9 cellular contexts compared by ENCODE assay signal in genomic region chr15:62569460-62570404, GRCh38.
DNase-seq lines count a peak whose midpoint lies in the region; ATAC-seq, FAIRE-seq and TF ChIP-seq lines count a peak whose summit lies in the region.
"Had no signal": no experiment of that assay in that cellular context is flagged by ENCODE, and none has a peak within 500 bp of the region (broad histone marks: within the 10 kb centered on the region; RNA-seq: fewer than 3 reads in every experiment).

No MANE protein-coding gene starts in this region.

- no peaks in the 10 kb centered on the region for H3K4me1 Mint-ChIP-seq in immature natural killer cell
- H3K4me1 Mint-ChIP-seq in nephron progenitor cell = peaks cover 32% of the 10 kb centered on the region

- in situ Hi-C loops in mammary epithelial cell (cut with MboI; ENCODE audit: low sequenced_read_pairs in 2 of 2) = no loop called here

- H3K4me3 ChIP-seq in mammary epithelial cell (replicated peaks in 1 of 3; ENCODE audit: insufficient read depth in 1 of 3, low read depth in 2 of 3, low read length in 3 of 3) = no peak overlapping the region
- H3K4me3 ChIP-seq: SK-N-MC had no signal

- CTCF ChIA-PET in mammary epithelial cell (lab: Charles Lee; ENCODE audit: low non-redundant PET) = no interaction called here

- intact Hi-C loops in mammary epithelial cell (cut with micrococcal nuclease) = no loop called here

- WGBS in mammary epithelial cell (ENCODE audit: low coverage, missing lambda C conversion rate) = 76% methylated on average over 14 of the region's 14 CpGs

- H3K9me3 ChIP-seq in mammary epithelial cell (replicated peaks; ENCODE audit: insufficient read depth, low read length) = no peaks in the 10 kb centered on the region

- H2AFZ ChIP-seq in mammary epithelial cell (ENCODE audit: low read depth, low read length) = no peak overlapping the region

- H3K9me3 Mint-ChIP-seq in immature natural killer cell = no peaks in the 10 kb centered on the region
- no peaks in the 10 kb centered on the region for H3K9me3 Mint-ChIP-seq in nephron progenitor cell

- H3K4me3 Mint-ChIP-seq in immature natural killer cell (no peak overlapping the region), nephron progenitor cell (no peak overlapping the region)

- peak; percentile 91 for DNase-seq in DMS53 treated with DMSO at 0.1 percent for 48 hours (lab: John Stamatoyannopoulos, UW; ENCODE audit: unreplicated experiment)
- peak; percentile 69 for DNase-seq in NCI-H2081 treated with DMSO at 0.1 percent for 48 hours (lab: John Stamatoyannopoulos, UW)
- peak; percentile 15 for DNase-seq in mammary epithelial cell
- peak; percentile 44 for DNase-seq in non-pigmented ciliary epithelial cell (ENCODE audit: low read depth)
- DNase-seq in GM19239 (ENCODE audit: insufficient read length, low spot score) = no peak
- no peak for DNase-seq in immature natural killer cell
- no peak for DNase-seq in nephron progenitor cell

- no peaks in the 10 kb centered on the region for H4K20me1 ChIP-seq in mammary epithelial cell (ENCODE audit: insufficient read depth, low read length)

- H3K27me3 Mint-ChIP-seq in immature natural killer cell (ENCODE audit: low read depth in 3 of 3) (peaks cover 0 to 15% (median 6%) of the 10 kb centered on the region in 3 donors), nephron progenitor cell (ENCODE audit: low read depth, poor library complexity) (peaks cover 6% of the 10 kb centered on the region)

- no peak for ATAC-seq in HG02678 (IDR thresholded peaks at IDR 0.05; ENCODE audit: unreplicated experiment)

- BruUV-seq in mammary epithelial cell (replicated peaks; lab: Mats Ljungman, UMichigan) = no TSS peak

- H3K27ac Mint-ChIP-seq in immature natural killer cell (no peak overlapping the region), nephron progenitor cell (no peak overlapping the region)

- H3K27ac ChIP-seq in mammary epithelial cell (ENCODE audit: insufficient read depth, low read depth, low read length) = no peak overlapping the region
- H3K27ac ChIP-seq: SK-N-MC had no signal

- no peaks in the 10 kb centered on the region for H3K36me3 ChIP-seq in mammary epithelial cell (ENCODE audit: insufficient read depth, low read length)

- no peaks in the 10 kb centered on the region for H3K27me3 ChIP-seq in mammary epithelial cell (ENCODE audit: insufficient read depth, low read length)

- no peak for FAIRE-seq in GM19239 (lab: Jason Lieb, UNC)

- dilution Hi-C loops in mammary epithelial cell (cut with HindIII; ENCODE audit: low sequenced_read_pairs) = no loop called here

- no peaks in the 10 kb centered on the region for H3K79me2 ChIP-seq in mammary epithelial cell (ENCODE audit: insufficient read depth, low read length)

- TF ChIP-seq CTCF in mammary epithelial cell (conservative IDR thresholded peaks at IDR 0.05 in 1 of 2, IDR thresholded peaks at IDR 0.05 in 1 of 2; ENCODE audit: extremely low read depth in 1 of 2, insufficient read depth in 1 of 2, low read depth in 1 of 2, low read length in 2 of 2) = no peak
- no peak for TF ChIP-seq CTCF in nephron progenitor cell (IDR thresholded peaks at IDR 0.05)

- H3K36me3 Mint-ChIP-seq in immature natural killer cell (no peaks in the 10 kb centered on the region), nephron progenitor cell (ENCODE audit: low read depth) (peaks cover 4% of the 10 kb centered on the region)

- H3K9ac ChIP-seq in mammary epithelial cell (ENCODE audit: insufficient read depth, low read length) = no peak overlapping the region

- no peak overlapping the region for H3K4me2 ChIP-seq in mammary epithelial cell (ENCODE audit: insufficient read depth, low read depth, low read length)

- no peaks in the 10 kb centered on the region for H3K4me1 ChIP-seq in mammary epithelial cell (ENCODE audit: insufficient read depth, low read length)

Comparison
In these comparisons a context has a peak if more than half of its experiments do, and no peak if none do; other contexts are left out.
1. DNase-seq: peak in DMS53 treated with DMSO at 0.1 percent for 48 hours (single experiment), NCI-H2081 treated with DMSO at 0.1 percent for 48 hours (single experiment), mammary epithelial cell (single experiment) and non-pigmented ciliary epithelial cell (single experiment); none in GM19239 (single experiment), immature natural killer cell (0 of 3) and nephron progenitor cell (single experiment).